In genomic region chr7:100051611-100052010, GRCh38 we compare ENCODE assay signal across 1 cellular context.
TF ChIP-seq lines count a peak whose summit lies in the region.

No MANE protein-coding gene starts in this region.

TF ChIP-seq in GM12878, 131 proteins besides CTCF, POLR2A, EP300 and RAD21:
- TF ChIP-seq USF2 (IDR thresholded peaks at IDR 0.05; ENCODE audit: borderline replicate concordance, low read depth, low read length) (no peak), TCF3 (IDR thresholded peaks at IDR 0.05; ENCODE audit: borderline replicate concordance, insufficient read depth, low read depth, low read length) (no peak), TCF7 (IDR thresholded peaks at IDR 0.05; ENCODE audit: borderline replicate concordance) (no peak), SMAD5 (IDR thresholded peaks at IDR 0.05; ENCODE audit: low read depth) (no peak), ZZZ3 (IDR thresholded peaks at IDR 0.05; ENCODE audit: control insufficient read depth, insufficient read length, low read depth) (no peak), CEBPZ (IDR thresholded peaks at IDR 0.05; ENCODE audit: low read depth, low read length) (no peak), HDAC6 (IDR thresholded peaks at IDR 0.05; ENCODE audit: unreplicated experiment) (no peak), CHD4 (IDR thresholded peaks at IDR 0.05) (no peak), RBBP5 (conservative IDR thresholded peaks at IDR 0.05) (no peak), E2F8 (IDR thresholded peaks at IDR 0.05; ENCODE audit: low read depth, partially characterized antibody) (no peak), HCFC1 (IDR thresholded peaks at IDR 0.05; ENCODE audit: low read length) (no peak), MLLT1 (IDR thresholded peaks at IDR 0.05) (no peak), PAX8 (IDR thresholded peaks at IDR 0.05) (no peak), SUZ12 (IDR thresholded peaks at IDR 0.05; ENCODE audit: unreplicated experiment) (no peak), SREBF2 (IDR thresholded peaks at IDR 0.05; ENCODE audit: low read length) (no peak), GABPA (IDR thresholded peaks at IDR 0.05; ENCODE audit: low read depth) (no peak), KDM1A (IDR thresholded peaks at IDR 0.05; ENCODE audit: borderline replicate concordance) (no peak), TAF1 (IDR thresholded peaks at IDR 0.05; ENCODE audit: borderline replicate concordance, low read depth, low read length) (no peak), PRDM15 (CRISPR knock-in tag; IDR thresholded peaks at IDR 0.05) (no peak)
